Comparison of ENCODE assay signal across 8 cellular contexts in the genomic region with DNA sequence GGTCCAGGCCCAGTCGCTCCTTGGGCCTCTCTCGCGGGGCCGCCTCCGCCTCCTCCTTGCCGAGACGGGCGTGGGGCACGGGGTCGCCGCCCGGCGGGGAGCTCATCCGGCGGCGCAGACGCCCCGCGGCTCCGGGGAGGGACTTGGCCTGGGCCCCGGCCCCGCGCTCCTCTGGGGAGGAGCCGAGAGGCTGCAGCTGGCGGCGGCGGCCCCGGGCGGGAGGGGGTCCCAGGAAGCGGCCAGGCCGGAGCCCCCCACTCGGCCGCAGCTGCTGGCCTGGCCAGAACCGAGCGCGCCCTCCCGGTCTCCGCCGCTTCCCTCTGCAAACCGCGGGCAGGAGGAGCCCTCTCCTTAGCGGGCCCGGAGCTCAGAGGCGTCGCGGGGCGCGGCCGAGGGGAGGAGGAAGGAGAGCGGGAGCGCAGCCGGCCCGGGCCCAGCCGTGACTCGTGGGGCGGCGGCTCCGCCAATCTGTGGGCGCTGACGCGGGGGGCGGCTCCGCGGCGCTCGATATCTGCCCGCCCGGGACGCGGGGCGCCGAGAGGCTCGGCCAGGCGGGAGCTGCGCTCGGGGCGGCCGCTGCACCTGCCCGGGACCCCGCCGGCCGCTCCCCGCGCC. TPM values are rescaled to one million over a fixed set of nuclear protein-coding genes. Genes with fewer than 3 reads are reported as not detected.
DNase-seq lines count a peak whose midpoint lies in the region; ATAC-seq and TF ChIP-seq lines count a peak whose summit lies in the region.

A gene (plus strand): TSS at position 537 of the 615 bp plus-strand sequence. CDS start 629 bp downstream, outside the sequence.

- peak within 1 kb of the TSS; percentile 67 to 85 (median 80) for H3K27ac ChIP-seq in BLaER1 treated with 17β-estradiol and CSF1 and Interleukin-3, amounts not matched to agents 10 nM and 100 nM

- H3K27me3 ChIP-seq in BLaER1 treated with 17β-estradiol and CSF1 and Interleukin-3, amounts not matched to agents 10 nM and 100 nM = peaks cover 4 to 32% (median 25%) of the 10 kb centered on the region in 11 experiments; a peak in 20 of 22 replicates

- ATAC-seq in HG03039 (IDR thresholded peaks at IDR 0.05; ENCODE audit: unreplicated experiment) (no peak), HG02798 (IDR thresholded peaks at IDR 0.05; ENCODE audit: poor library complexity, unreplicated experiment) (no peak)

- peaks cover 18% of the 10 kb centered on the region for H3K36me3 Mint-ChIP-seq in chondrocyte (ENCODE audit: low read depth)

- peaks cover 2% of the 10 kb centered on the region for H3K27me3 Mint-ChIP-seq in chondrocyte (ENCODE audit: low read depth)

- H3K4me1 Mint-ChIP-seq in chondrocyte (ENCODE audit: low read depth) = peaks cover 35% of the 10 kb centered on the region

- peaks cover 41 to 55% (median 44%) of the 10 kb centered on the region in 11 experiments for H4K20me1 ChIP-seq in BLaER1 treated with 17β-estradiol and CSF1 and Interleukin-3, amounts not matched to agents 10 nM and 100 nM

- no peaks in the 10 kb centered on the region for H3K9me3 Mint-ChIP-seq in chondrocyte (ENCODE audit: low read depth)

- peak within 1 kb of the TSS; percentile 93 to 99 (median 98) for H3K4me2 ChIP-seq in BLaER1 treated with 17β-estradiol and CSF1 and Interleukin-3, amounts not matched to agents 10 nM and 100 nM

- peak within 1 kb of the TSS; percentile 91 for H3K27ac Mint-ChIP-seq in chondrocyte (ENCODE audit: unreplicated experiment)

- H3K4me3 Mint-ChIP-seq in chondrocyte (ENCODE audit: unreplicated experiment) = peak within 1 kb of the TSS; percentile 85

- peak within 1 kb of the TSS; percentile 74 to 93 (median 83) for H3K9ac ChIP-seq in BLaER1 treated with 17β-estradiol and CSF1 and Interleukin-3, amounts not matched to agents 10 nM and 100 nM

- peak within 1 kb of the TSS; percentile 71 to 99 (median 86) for H3K4me3 ChIP-seq in BLaER1 treated with 17β-estradiol and CSF1 and Interleukin-3, amounts not matched to agents 10 nM and 100 nM
- peak within 1 kb of the TSS; percentile 80 for H3K4me3 ChIP-seq in skeletal muscle cell (ENCODE audit: low read depth, low read length)

- TF ChIP-seq CTCF in chondrocyte (IDR thresholded peaks at IDR 0.05) = peak; percentile 1

- peaks cover 0 to 9% (median 0%) of the 10 kb centered on the region in 11 experiments; a peak in 1 of 22 replicates for H3K9me3 ChIP-seq in BLaER1 treated with 17β-estradiol and CSF1 and Interleukin-3, amounts not matched to agents 10 nM and 100 nM (replicated peaks in 1 of 11)

- H3K36me3 ChIP-seq in BLaER1 treated with 17β-estradiol and CSF1 and Interleukin-3, amounts not matched to agents 10 nM and 100 nM = peaks cover 20 to 43% (median 27%) of the 10 kb centered on the region in 11 experiments

- DNase-seq in LoVo (ENCODE audit: low spot score) (peak; percentile 91), UCSD-AML1 (lab: John Stamatoyannopoulos, UW; ENCODE audit: unreplicated experiment) (peak; percentile 21), chondrocyte (ENCODE audit: low spot score) (no peak), iris pigment epithelial cell (ENCODE audit: low read depth) (peak; percentile 93), skeletal muscle cell (ENCODE audit: low read depth) (peak; percentile 49)

- H3K4me1 ChIP-seq in BLaER1 treated with 17β-estradiol and CSF1 and Interleukin-3, amounts not matched to agents 10 nM and 100 nM = peaks cover 44 to 80% (median 65%) of the 10 kb centered on the region in 10 experiments

RNA-seq across cellular contexts. Expression of the gene that starts here (rescaled TPM):
- total RNA-seq in chondrocyte = 34.4 to 58.1 TPM (median 35.0 TPM) in 3 replicates
